ENCODE assay signal across 13 cellular contexts in the genomic region with DNA sequence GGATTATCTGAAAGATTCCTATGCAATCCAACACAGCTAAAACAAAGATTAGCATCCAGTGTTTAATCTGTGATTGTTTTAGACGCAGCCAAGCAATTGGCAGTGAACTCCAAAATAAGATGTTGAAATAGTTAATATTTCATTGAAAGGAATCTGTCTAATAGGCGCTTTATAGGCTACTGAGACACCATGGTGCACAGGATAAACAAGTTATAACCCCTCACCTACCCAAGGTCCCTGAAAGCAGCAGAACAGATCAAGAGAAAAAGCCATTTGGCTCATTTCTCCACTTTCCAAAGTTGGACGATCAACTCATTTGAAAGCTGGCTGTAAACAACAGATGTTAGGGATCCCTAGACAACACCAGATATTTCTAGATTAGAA. TPM values are rescaled to one million over a fixed set of nuclear protein-coding genes. Genes with fewer than 3 reads are reported as not detected.
DNase-seq lines count a peak whose midpoint lies in the region; ATAC-seq and TF ChIP-seq lines count a peak whose summit lies in the region.
"Had no signal": no experiment of that assay in that cellular context is flagged by ENCODE, and none has a peak within 500 bp of the region (broad histone marks: within the 10 kb centered on the region; RNA-seq: fewer than 3 reads in every experiment).

No MANE protein-coding gene starts in this region.

- H3K4me3 ChIP-seq in heart right ventricle (peak overlapping the region in 6 of 10 donors; percentile 24 to 45 (median 35)), endodermal cell (ENCODE audit: low read length) (peak overlapping the region; percentile 4), neural progenitor cell (no peak overlapping the region), urinary bladder (ENCODE audit: low read depth, low read length) (no peak overlapping the region)

- H3K27ac ChIP-seq in heart right ventricle (peak overlapping the region in 8 of 10 donors; percentile 4 to 69 (median 46)), endodermal cell (ENCODE audit: low read depth, low read length) (no peak overlapping the region), neural progenitor cell (no peak overlapping the region), urinary bladder (ENCODE audit: low read depth) (peak overlapping the region; percentile 18)

- no peak overlapping the region for H3K27ac Mint-ChIP-seq in endodermal cell
- H3K27ac Mint-ChIP-seq in neural progenitor cell = no peak overlapping the region

- no peak overlapping the region for H3K9ac ChIP-seq in endodermal cell (ENCODE audit: extremely low read depth, low read length, poor library complexity, severe bottlenecking)
- peak overlapping the region; percentile 5 for H3K9ac ChIP-seq in neural progenitor cell

- no peaks in the 10 kb centered on the region for H3F3A ChIP-seq in neural progenitor cell (ENCODE audit: low read depth)

- H3K36me3 ChIP-seq in heart right ventricle = peaks cover 0 to 35% (median 15%) of the 10 kb centered on the region in 9 donors
- H3K36me3 ChIP-seq in endodermal cell (ENCODE audit: control insufficient read depth, insufficient read depth, low read length) = peaks cover 48% of the 10 kb centered on the region
- H3K36me3 ChIP-seq in neural progenitor cell = peaks cover 9% of the 10 kb centered on the region
- H3K36me3 ChIP-seq in urinary bladder (ENCODE audit: insufficient read depth) = no peaks in the 10 kb centered on the region

- no peaks in the 10 kb centered on the region for H3K9me3 ChIP-seq in heart right ventricle
- no peaks in the 10 kb centered on the region for H3K9me3 ChIP-seq in endodermal cell (ENCODE audit: control insufficient read depth, low read length)
- no peaks in the 10 kb centered on the region for H3K9me3 ChIP-seq in neural progenitor cell (ENCODE audit: low read depth)

- H3K4me2 ChIP-seq in neural progenitor cell = no peak overlapping the region

- no peak overlapping the region for H3K4me3 Mint-ChIP-seq in endodermal cell
- H3K4me3 Mint-ChIP-seq in neural progenitor cell = no peak overlapping the region
- H3K4me3 Mint-ChIP-seq: activated CD4-positive, alpha-beta T cell treated with anti-CD3 and anti-CD28 coated beads for 36 hours had no signal

- TF ChIP-seq CTCF in heart right ventricle (IDR thresholded peaks at IDR 0.05) (no peak), endodermal cell (conservative IDR thresholded peaks at IDR 0.05) (no peak), neural progenitor cell (IDR thresholded peaks at IDR 0.05) (no peak)

- H4K20me1 ChIP-seq in neural progenitor cell (ENCODE audit: low read depth) = peaks cover 22% of the 10 kb centered on the region

- 20 to 21% methylated on average over 3 of the region's 3 CpGs for WGBS in heart right ventricle, 2 donors
- 91% methylated on average over 3 of the region's 3 CpGs; no CpG with 5 or more reads in 1 of the 2 experiments for WGBS in endodermal cell (ENCODE audit: insufficient coverage in 1 of 2, insufficient read length in 1 of 2), 2 experiments
- WGBS in urinary bladder = 23% methylated on average over 3 of the region's 3 CpGs

- H3K36me3 Mint-ChIP-seq in endodermal cell (ENCODE audit: low read depth) (peaks cover 29% of the 10 kb centered on the region), neural progenitor cell (peaks cover 7% of the 10 kb centered on the region)

- H3K27me3 ChIP-seq in heart right ventricle = no peaks in the 10 kb centered on the region
- H3K27me3 ChIP-seq in endodermal cell (ENCODE audit: control insufficient read depth, insufficient read depth, low read length, poor library complexity, severe bottlenecking) = no peaks in the 10 kb centered on the region
- H3K27me3 ChIP-seq in neural progenitor cell = no peaks in the 10 kb centered on the region

- H3K4me1 ChIP-seq in heart right ventricle = peaks cover 7 to 61% (median 55%) of the 10 kb centered on the region in 9 donors
- peaks cover 2% of the 10 kb centered on the region for H3K4me1 ChIP-seq in endodermal cell (ENCODE audit: control insufficient read depth, insufficient read depth, low read length)
- H3K4me1 ChIP-seq in neural progenitor cell = peaks cover 9% of the 10 kb centered on the region
- H3K4me1 ChIP-seq in urinary bladder (ENCODE audit: insufficient read depth) = no peaks in the 10 kb centered on the region

- H3K79me2 ChIP-seq in neural progenitor cell (ENCODE audit: low read depth) = peaks cover 84% of the 10 kb centered on the region

- H3K9me3 Mint-ChIP-seq in endodermal cell (no peaks in the 10 kb centered on the region), neural progenitor cell (no peaks in the 10 kb centered on the region)

- ATAC-seq in heart right ventricle (no peak), Right ventricle myocardium superior (ENCODE audit: poor library complexity) (no peak), HG02840 (IDR thresholded peaks at IDR 0.05; ENCODE audit: low FRiP score, unreplicated experiment) (no peak)
- ATAC-seq: activated CD4-positive, alpha-beta T cell treated with anti-CD3 and anti-CD28 coated beads for 36 hours had no signal

- H3K4me1 Mint-ChIP-seq in endodermal cell (peaks cover 6% of the 10 kb centered on the region), neural progenitor cell (no peaks in the 10 kb centered on the region)

- no peak overlapping the region for H2AFZ ChIP-seq in neural progenitor cell (replicated peaks)

- intact Hi-C loops in heart right ventricle (cut with DNase I) = loop anchor here in 6 of 10 donors (5.0 to 10.0 kb wide), 8 partner anchors 104 to 717 kb away; no protein-coding TSS in a partner anchor
- intact Hi-C loops in Right ventricle myocardium superior (cut with DNase I) = loop anchor here (10.0 kb wide), 1 partner anchor 704 kb away; no protein-coding TSS in a partner anchor

- H3K27me3 Mint-ChIP-seq in endodermal cell (ENCODE audit: insufficient read depth) (no peaks in the 10 kb centered on the region), neural progenitor cell (ENCODE audit: insufficient read depth, low read depth) (no peaks in the 10 kb centered on the region)
- H3K27me3 Mint-ChIP-seq: activated CD4-positive, alpha-beta T cell treated with anti-CD3 and anti-CD28 coated beads for 36 hours had no signal

- no peak for DNase-seq in heart right ventricle
- no peak for DNase-seq in Right ventricle myocardium superior
- DNase-seq in endodermal cell = no peak
- DNase-seq in neural progenitor cell (ENCODE audit: low spot score) = no peak
- DNase-seq in COLO829 (ENCODE audit: low spot score) = no peak
- no peak for DNase-seq in SHP77 treated with DMSO at 0.1 percent for 48 hours (lab: John Stamatoyannopoulos, UW)
- DNase-seq: activated CD4-positive, alpha-beta T cell treated with anti-CD3 and anti-CD28 coated beads for 36 hours; activated T-cell treated with anti-CD3 and anti-CD28 coated beads, Interleukin-2, amount 50 U/mL, for 48 hours; aorta; DMS 273 treated with DMSO at 0.1 percent for 48 hours; T-helper 1 cell had no signal

RNA-seq across cellular contexts. Expression of a gene that starts 4.9 kb away (rescaled TPM):
- total RNA-seq in heart right ventricle (10 to 100 TPM; 12.4 to 25.2 (median 16.0) TPM), Right ventricle myocardium superior (13.1 TPM), endodermal cell (10 to 100 TPM; 69.5 to 87.0 TPM), neural progenitor cell (ENCODE audit: low replicate concordance) (38.7 and 58.0 TPM in 2 replicates), urinary bladder (69.0 TPM)
- polyA plus RNA-seq in heart right ventricle (10 to 100 TPM; 15.4 to 24.7 TPM), urinary bladder (15.4 TPM)
- polyA plus RNA-seq in endodermal cell (2013, experiment 1 of 2) = 37.2 TPM
- 40.0 TPM for polyA plus RNA-seq in endodermal cell (2013, experiment 2 of 2)

Comparison
In these comparisons a context has a peak if more than half of its experiments do, and no peak if none do; other contexts are left out.
1. H3K27ac ChIP-seq: peak in heart right ventricle (8 of 10) and urinary bladder (single experiment); none in endodermal cell (single experiment) and neural progenitor cell (single experiment).
2. H3K4me3 ChIP-seq: peak in heart right ventricle (6 of 10) and endodermal cell (single experiment); none in neural progenitor cell (single experiment) and urinary bladder (single experiment).